In the genomic region with DNA sequence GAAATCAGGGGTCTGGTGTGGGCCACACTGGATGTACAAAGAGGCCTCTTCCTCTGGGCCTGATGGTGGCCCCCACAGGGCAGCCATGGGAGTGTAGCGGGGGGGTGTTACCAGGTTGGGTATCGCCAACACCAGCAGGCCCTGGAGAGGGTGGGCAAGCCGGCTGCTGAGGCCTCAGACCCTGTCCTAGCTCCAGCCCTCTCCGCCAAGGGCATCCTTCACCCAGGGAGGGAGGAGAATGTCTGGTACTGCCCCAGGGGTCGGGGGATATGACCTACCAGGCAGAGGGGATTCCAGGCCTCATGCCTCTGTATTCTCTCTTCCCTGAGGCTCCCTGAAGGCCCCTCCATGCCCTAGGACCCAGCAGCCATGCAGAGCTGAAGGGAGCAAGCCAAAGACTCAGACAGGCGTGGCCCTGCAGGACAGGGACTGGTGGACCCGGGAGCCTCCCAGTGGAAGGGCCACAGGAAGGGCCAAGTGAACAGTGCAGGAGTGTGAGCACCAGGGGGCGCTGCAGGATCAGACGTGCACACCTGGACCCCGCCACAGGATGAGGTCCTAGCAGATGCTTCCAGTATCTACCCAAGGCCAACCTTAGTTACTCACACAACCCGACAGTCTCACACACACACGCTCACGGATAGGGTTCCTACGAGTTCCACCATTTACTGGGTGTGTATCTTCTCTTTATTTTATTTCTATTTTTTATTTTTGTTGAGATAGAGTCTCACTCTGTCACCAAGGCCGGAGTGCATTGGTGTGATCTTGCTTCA, we compare ENCODE assay signal across 2 cellular contexts.
TF ChIP-seq lines count a peak whose summit lies in the region.

No MANE protein-coding gene starts in this region.

TF ChIP-seq in GM12891, 5 proteins besides CTCF, POLR2A, EP300 and RAD21:
- TF ChIP-seq PAX5 (IDR thresholded peaks at IDR 0.05; ENCODE audit: insufficient read depth, low read length, severe bottlenecking) (no peak), POLR2AphosphoS5 (IDR thresholded peaks at IDR 0.05; ENCODE audit: low read depth, low read length) (no peak), TAF1 (IDR thresholded peaks at IDR 0.05; ENCODE audit: low read depth, low read length) (no peak), SPI1 (IDR thresholded peaks at IDR 0.05; ENCODE audit: low read depth, low read length) (no peak), POU2F2 (IDR thresholded peaks at IDR 0.05; ENCODE audit: low read depth, low read length) (no peak)

TF ChIP-seq in HepG2, 621 proteins besides CTCF, POLR2A, EP300 and RAD21 (continues in another document):
- TF ChIP-seq ZNF546 (CRISPR knock-in tag; conservative IDR thresholded peaks at IDR 0.05), result no peak
- peak; percentile 90; the same call in 1 of the 2 replicates for TF ChIP-seq ZNF33B (CRISPR knock-in tag; IDR thresholded peaks at IDR 0.05)
- TF ChIP-seq, protein P1, sequence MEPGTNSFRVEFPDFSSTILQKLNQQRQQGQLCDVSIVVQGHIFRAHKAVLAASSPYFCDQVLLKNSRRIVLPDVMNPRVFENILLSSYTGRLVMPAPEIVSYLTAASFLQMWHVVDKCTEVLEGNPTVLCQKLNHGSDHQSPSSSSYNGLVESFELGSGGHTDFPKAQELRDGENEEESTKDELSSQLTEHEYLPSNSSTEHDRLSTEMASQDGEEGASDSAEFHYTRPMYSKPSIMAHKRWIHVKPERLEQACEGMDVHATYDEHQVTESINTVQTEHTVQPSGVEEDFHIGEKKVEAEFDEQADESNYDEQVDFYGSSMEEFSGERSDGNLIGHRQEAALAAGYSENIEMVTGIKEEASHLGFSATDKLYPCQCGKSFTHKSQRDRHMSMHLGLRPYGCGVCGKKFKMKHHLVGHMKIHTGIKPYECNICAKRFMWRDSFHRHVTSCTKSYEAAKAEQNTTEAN (CRISPR knock-in tag; conservative IDR thresholded peaks at IDR 0.05), result no peak
- TF ChIP-seq ZNF367 (CRISPR knock-in tag; IDR thresholded peaks at IDR 0.05; ENCODE audit: borderline replicate concordance), result no peak
- TF ChIP-seq ZNF607 (CRISPR knock-in tag; IDR thresholded peaks at IDR 0.05; ENCODE audit: borderline replicate concordance), result no peak
- no peak for TF ChIP-seq TEAD2 (CRISPR knock-in tag; IDR thresholded peaks at IDR 0.05)
- no peak for TF ChIP-seq JARID2 (CRISPR knock-in tag; IDR thresholded peaks at IDR 0.05; ENCODE audit: insufficient replicate concordance)
- TF ChIP-seq ZNF746 (CRISPR knock-in tag; IDR thresholded peaks at IDR 0.05), result no peak
- TF ChIP-seq AKAP8 (CRISPR knock-in tag; IDR thresholded peaks at IDR 0.05), result no peak
- no peak for TF ChIP-seq FOXA1 (IDR thresholded peaks at IDR 0.05)
- TF ChIP-seq FOXA1 (CRISPR knock-in tag; IDR thresholded peaks at IDR 0.05), result peak; percentile 47; the same call in 1 of the 2 replicates
- TF ChIP-seq, protein P2, sequence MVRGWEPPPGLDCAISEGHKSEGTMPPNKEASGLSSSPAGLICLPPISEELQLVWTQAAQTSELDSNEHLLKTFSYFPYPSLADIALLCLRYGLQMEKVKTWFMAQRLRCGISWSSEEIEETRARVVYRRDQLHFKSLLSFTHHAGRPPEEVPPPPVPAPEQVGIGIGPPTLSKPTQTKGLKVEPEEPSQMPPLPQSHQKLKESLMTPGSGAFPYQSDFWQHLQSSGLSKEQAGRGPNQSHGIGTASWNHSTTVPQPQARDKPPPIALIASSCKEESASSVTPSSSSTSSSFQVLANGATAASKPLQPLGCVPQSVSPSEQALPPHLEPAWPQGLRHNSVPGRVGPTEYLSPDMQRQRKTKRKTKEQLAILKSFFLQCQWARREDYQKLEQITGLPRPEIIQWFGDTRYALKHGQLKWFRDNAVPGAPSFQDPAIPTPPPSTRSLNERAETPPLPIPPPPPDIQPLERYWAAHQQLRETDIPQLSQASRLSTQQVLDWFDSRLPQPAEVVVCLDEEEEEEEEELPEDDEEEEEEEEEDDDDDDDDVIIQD (CRISPR knock-in tag; IDR thresholded peaks at IDR 0.05; ENCODE audit: low read depth), result peak; percentile 60; the same call in 1 of the 2 replicates
- TF ChIP-seq, protein P3, sequence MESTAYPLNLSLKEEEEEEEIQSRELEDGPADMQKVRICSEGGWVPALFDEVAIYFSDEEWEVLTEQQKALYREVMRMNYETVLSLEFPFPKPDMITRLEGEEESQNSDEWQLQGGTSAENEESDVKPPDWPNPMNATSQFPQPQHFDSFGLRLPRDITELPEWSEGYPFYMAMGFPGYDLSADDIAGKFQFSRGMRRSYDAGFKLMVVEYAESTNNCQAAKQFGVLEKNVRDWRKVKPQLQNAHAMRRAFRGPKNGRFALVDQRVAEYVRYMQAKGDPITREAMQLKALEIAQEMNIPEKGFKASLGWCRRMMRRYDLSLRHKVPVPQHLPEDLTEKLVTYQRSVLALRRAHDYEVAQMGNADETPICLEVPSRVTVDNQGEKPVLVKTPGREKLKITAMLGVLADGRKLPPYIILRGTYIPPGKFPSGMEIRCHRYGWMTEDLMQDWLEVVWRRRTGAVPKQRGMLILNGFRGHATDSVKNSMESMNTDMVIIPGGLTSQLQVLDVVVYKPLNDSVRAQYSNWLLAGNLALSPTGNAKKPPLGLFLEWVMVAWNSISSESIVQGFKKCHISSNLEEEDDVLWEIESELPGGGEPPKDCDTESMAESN (CRISPR knock-in tag; conservative IDR thresholded peaks at IDR 0.05), result peak; percentile 67
- TF ChIP-seq HOXA7 (CRISPR knock-in tag; IDR thresholded peaks at IDR 0.05), result no peak
- no peak for TF ChIP-seq ZNF441 (CRISPR knock-in tag; IDR thresholded peaks at IDR 0.05; ENCODE audit: borderline replicate concordance)
- TF ChIP-seq ZNF451 (CRISPR knock-in tag; IDR thresholded peaks at IDR 0.05), result no peak
- no peak for TF ChIP-seq ZNF570 (CRISPR knock-in tag; IDR thresholded peaks at IDR 0.05; ENCODE audit: borderline replicate concordance)
- no peak; the same call in 1 of the 2 replicates for TF ChIP-seq MYC (CRISPR knock-in tag; IDR thresholded peaks at IDR 0.05; ENCODE audit: borderline replicate concordance)
- no peak for TF ChIP-seq XBP1 (CRISPR knock-in tag; IDR thresholded peaks at IDR 0.05)
- 0 out of 2 replicates have a peak, but pooled peaks have one; percentile 36 for TF ChIP-seq KMT2A (CRISPR knock-in tag; IDR thresholded peaks at IDR 0.05)
- TF ChIP-seq KLF13 (CRISPR knock-in tag; IDR thresholded peaks at IDR 0.05), result no peak
- TF ChIP-seq ZNF124 (CRISPR knock-in tag; IDR thresholded peaks at IDR 0.05), result peak; percentile 70; the same call in 1 of the 2 replicates
- no peak for TF ChIP-seq MED13 (CRISPR knock-in tag; IDR thresholded peaks at IDR 0.05)
- TF ChIP-seq CBX1 (IDR thresholded peaks at IDR 0.05; ENCODE audit: low read depth), result no peak
- no peak for TF ChIP-seq SOX6 (IDR thresholded peaks at IDR 0.05)
- TF ChIP-seq SOX6 (CRISPR knock-in tag; IDR thresholded peaks at IDR 0.05), result peak; percentile 45; the same call in 1 of the 2 replicates
- no peak for TF ChIP-seq NR1H2 (CRISPR knock-in tag; IDR thresholded peaks at IDR 0.05; ENCODE audit: borderline replicate concordance, low read depth)
- TF ChIP-seq POLR2AphosphoS2 (IDR thresholded peaks at IDR 0.05; ENCODE audit: low read depth, low read length), result no peak
- peak; percentile 82 for TF ChIP-seq SAP130 (CRISPR knock-in tag; IDR thresholded peaks at IDR 0.05; ENCODE audit: low read depth)
- TF ChIP-seq TRAFD1 (CRISPR knock-in tag; IDR thresholded peaks at IDR 0.05; ENCODE audit: borderline replicate concordance), result no peak; the same call in 1 of the 2 replicates
- TF ChIP-seq KLF9 (CRISPR knock-in tag; IDR thresholded peaks at IDR 0.05; ENCODE audit: low read depth), result no peak
- TF ChIP-seq PHB2 (IDR thresholded peaks at IDR 0.05; ENCODE audit: partially characterized antibody), result no peak
- TF ChIP-seq, protein P4, sequence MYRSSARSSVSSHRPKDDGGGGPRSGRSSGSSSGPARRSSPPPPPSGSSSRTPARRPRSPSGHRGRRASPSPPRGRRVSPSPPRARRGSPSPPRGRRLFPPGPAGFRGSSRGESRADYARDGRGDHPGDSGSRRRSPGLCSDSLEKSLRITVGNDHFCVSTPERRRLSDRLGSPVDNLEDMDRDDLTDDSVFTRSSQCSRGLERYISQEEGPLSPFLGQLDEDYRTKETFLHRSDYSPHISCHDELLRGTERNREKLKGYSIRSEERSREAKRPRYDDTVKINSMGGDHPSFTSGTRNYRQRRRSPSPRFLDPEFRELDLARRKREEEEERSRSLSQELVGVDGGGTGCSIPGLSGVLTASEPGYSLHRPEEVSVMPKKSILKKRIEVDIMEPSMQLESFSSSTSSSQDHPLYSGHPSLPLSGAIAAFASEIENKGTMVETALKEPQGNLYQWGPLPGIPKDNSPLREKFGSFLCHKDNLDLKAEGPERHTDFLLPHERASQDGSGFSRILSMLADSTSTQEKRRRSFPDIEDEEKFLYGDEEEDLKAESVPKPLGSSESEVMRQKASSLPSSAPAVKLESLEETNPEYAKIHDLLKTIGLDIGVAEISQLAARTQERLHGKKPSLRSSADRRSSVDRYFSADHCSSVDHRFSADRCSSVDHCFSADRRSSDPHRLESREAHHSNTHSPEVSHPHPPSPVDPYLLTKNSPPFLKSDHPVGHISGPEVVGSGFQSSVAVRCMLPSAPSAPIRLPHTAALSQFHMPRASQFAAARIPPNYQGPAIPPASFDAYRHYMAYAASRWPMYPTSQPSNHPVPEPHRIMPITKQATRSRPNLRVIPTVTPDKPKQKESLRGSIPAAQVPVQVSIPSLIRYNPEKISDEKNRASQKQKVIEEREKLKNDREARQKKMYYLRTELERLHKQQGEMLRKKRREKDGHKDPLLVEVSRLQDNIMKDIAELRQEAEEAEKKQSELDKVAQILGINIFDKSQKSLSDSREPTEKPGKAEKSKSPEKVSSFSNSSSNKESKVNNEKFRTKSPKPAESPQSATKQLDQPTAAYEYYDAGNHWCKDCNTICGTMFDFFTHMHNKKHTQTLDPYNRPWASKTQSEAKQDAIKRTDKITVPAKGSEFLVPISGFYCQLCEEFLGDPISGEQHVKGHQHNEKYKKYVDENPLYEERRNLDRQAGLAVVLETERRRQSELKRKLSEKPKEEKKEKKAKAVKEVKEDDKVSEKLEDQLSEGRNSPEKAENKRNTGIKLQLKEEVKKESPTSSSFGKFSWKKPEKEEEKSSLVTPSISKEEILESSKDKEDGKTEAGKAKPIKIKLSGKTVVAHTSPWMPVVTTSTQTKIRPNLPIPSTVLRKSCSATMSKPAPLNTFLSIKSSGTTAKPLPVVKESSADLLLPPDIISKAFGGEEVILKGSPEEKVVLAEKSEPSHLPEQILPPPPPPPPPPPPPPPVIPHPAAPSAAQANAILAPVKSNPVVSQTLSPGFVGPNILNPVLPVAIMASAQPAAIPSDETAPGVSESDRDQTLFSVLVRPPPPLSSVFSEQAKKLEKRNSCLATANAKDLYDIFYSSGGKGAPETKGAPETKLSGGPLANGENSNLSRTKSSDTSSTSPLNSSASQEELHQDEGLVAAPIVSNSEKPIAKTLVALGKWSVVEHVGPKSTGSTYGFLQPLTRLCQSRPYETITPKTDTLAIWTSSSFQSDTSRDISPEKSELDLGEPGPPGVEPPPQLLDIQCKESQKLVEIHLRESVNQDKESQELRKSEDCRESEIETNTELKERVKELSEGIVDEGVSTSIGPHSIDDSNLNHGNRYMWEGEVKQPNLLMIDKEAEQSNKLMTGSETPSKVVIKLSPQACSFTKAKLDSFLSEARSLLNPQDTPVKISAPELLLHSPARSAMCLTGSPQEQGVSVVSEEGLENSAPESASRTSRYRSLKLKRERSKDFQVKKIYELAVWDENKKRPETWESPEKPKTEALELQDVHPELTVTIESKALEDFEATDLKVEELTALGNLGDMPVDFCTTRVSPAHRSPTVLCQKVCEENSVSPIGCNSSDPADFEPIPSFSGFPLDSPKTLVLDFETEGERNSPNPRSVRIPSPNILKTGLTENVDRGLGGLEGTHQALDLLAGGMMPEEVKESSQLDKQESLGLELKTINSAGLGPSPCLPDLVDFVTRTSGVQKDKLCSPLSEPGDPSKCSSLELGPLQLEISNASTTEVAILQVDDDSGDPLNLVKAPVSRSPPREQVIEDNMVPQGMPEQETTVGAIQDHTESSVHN (CRISPR knock-in tag; IDR thresholded peaks at IDR 0.05), result 0 out of 2 replicates have a peak, but pooled peaks have one; percentile 75
- no peak for TF ChIP-seq TOPORS (CRISPR knock-in tag; IDR thresholded peaks at IDR 0.05)
- TF ChIP-seq FOSL1 (CRISPR knock-in tag; IDR thresholded peaks at IDR 0.05; ENCODE audit: borderline replicate concordance), result no peak
- TF ChIP-seq EEA1 (CRISPR knock-in tag; IDR thresholded peaks at IDR 0.05; ENCODE audit: borderline replicate concordance), result no peak
- TF ChIP-seq, protein P5, sequence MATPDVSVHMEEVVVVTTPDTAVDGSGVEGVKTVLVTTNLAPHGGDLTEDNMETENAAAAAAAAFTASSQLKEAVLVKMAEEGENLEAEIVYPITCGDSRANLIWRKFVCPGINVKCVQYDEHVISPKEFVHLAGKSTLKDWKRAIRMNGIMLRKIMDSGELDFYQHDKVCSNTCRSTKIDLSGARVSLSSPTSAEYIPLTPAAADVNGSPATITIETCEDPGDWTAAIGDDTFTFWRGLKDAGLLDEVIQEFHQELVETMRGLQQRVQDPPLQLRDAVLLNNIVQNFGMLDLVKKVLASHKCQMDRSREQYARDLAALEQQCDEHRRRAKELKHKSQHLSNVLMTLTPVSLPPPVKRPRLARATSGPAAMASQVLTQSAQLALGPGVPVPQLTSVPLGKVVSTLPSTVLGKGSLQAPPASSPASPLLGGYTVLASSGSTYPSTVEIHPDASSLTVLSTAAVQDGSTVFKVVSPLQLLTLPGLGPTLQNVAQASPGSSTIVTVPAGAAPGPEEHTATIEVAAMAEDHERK (CRISPR knock-in tag; IDR thresholded peaks at IDR 0.05; ENCODE audit: low read depth), result no peak; the same call in 1 of the 2 replicates
- no peak for TF ChIP-seq TBP (CRISPR knock-in tag; IDR thresholded peaks at IDR 0.05)
- TF ChIP-seq, protein P6, sequence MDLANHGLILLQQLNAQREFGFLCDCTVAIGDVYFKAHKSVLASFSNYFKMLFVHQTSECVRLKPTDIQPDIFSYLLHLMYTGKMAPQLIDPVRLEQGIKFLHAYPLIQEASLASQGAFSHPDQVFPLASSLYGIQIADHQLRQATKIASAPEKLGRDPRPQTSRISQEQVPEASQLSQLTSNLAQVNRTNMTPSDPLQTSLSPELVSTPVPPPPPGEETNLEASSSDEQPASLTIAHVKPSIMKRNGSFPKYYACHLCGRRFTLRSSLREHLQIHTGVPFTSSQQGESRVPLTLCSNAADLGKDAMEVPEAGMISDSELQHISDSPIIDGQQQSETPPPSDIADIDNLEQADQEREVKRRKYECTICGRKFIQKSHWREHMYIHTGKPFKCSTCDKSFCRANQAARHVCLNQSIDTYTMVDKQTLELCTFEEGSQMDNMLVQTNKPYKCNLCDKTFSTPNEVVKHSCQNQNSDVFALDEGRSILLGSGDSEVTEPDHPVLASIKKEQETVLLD (CRISPR knock-in tag; IDR thresholded peaks at IDR 0.05; ENCODE audit: low read depth), result no peak
- no peak for TF ChIP-seq SATB2 (CRISPR knock-in tag; IDR thresholded peaks at IDR 0.05)
